Comparison of ENCODE assay signal across 11 cellular contexts in the genomic region with DNA sequence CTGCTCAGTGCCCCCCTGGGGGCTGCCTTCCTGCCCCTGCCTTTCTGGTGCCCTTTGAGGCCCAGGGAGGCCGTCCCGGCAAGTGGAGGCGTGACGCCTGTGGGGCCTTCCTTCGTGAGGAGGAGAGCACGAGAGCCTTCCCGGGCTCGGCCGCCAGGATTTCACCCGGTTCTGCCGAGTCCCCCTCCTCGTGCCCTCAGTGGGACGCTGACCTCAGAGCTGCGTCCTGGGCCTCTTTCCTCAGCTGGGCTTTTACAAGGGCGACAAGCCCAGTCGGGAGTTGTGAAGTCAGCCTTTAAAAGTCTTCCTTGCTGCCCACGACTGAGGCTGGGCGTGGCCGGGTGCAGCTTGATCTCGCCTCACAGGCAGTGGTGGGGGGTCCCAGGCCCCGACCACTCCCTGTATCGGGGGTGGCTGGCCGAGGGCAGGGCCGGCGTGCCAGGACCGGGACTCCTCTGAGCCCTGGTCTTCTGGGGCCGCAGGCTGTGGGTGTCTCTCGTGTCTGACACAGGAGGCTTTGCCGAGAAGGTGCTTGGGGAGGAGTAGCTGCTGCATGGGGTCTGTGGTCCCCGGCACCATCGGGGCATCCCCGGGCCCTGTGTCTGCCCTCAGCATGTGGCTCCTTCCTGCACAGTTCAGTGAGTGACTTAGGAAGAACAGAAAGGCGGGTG. TPM values are rescaled to one million over a fixed set of nuclear protein-coding genes. Genes with fewer than 3 reads are reported as not detected.
DNase-seq lines count a peak whose midpoint lies in the region; ATAC-seq and TF ChIP-seq lines count a peak whose summit lies in the region.
"Had no signal": no experiment of that assay in that cellular context is flagged by ENCODE, and none has a peak within 500 bp of the region (broad histone marks: within the 10 kb centered on the region; RNA-seq: fewer than 3 reads in every experiment).

No MANE protein-coding gene starts in this region.

- no peak overlapping the region for H3K4me3 ChIP-seq in HUES6 (ENCODE audit: low read depth, low read length)
- peak overlapping the region in 3 of 59 donors; percentile 7 to 23 (median 10) for H3K4me3 ChIP-seq in dorsolateral prefrontal cortex
- peak overlapping the region in 1 of 2 experiments; percentile 43 for H3K4me3 ChIP-seq in mesenchymal stem cell (ENCODE audit: insufficient read depth in 1 of 2, low read depth in 1 of 2, low read length in 2 of 2)
- no peak overlapping the region for H3K4me3 ChIP-seq in HAP-1

- H2BK120ac ChIP-seq in mesenchymal stem cell (ENCODE audit: low read depth, low read length): peak overlapping the region; percentile 97

- peaks cover 6% of the 10 kb centered on the region; the same call in 1 of the 2 replicates for H3K9me3 ChIP-seq in HUES6 (ENCODE audit: control insufficient read depth, insufficient read depth, low read depth, low read length)
- H3K9me3 ChIP-seq in mesenchymal stem cell (ENCODE audit: control insufficient read depth, low read length): no peaks in the 10 kb centered on the region
- H3K9me3 ChIP-seq in HAP-1: no peaks in the 10 kb centered on the region

- peak overlapping the region; percentile 55 to 88 for H3K4ac ChIP-seq in mesenchymal stem cell (ENCODE audit: low read depth in 1 of 2, low read length in 2 of 2)

- H2BK5ac ChIP-seq in mesenchymal stem cell (ENCODE audit: low read depth, low read length, poor library complexity, severe bottlenecking): no peak overlapping the region

- peak overlapping the region in 1 of 2 experiments; percentile 81 for H3K23ac ChIP-seq in mesenchymal stem cell (ENCODE audit: low read length in 2 of 2)

- H3K4me2 ChIP-seq in mesenchymal stem cell (ENCODE audit: low read length, poor library complexity, severe bottlenecking): no peak overlapping the region

- WGBS in mesenchymal stem cell: 69% methylated on average over 33 of the region's 33 CpGs

- H3K9ac ChIP-seq in HUES6 (ENCODE audit: low read length) (no peak overlapping the region), mesenchymal stem cell (ENCODE audit: low read length) (peak overlapping the region; percentile 80)

- peak overlapping the region; percentile 92 to 94 for H3K18ac ChIP-seq in mesenchymal stem cell (ENCODE audit: low read depth in 1 of 2, low read length in 2 of 2)

- no peak for TF ChIP-seq CTCF in dorsolateral prefrontal cortex (IDR thresholded peaks at IDR 0.05 in 54 of 56, conservative IDR thresholded peaks at IDR 0.05 in 2 of 56; ENCODE audit: low read depth in 1 of 56, partially characterized antibody in 56 of 56)

- DNase-seq in dorsolateral prefrontal cortex (no peak), mesenchymal stem cell (peak; percentile 70), HAP-1 (ENCODE audit: low spot score in 2 of 2) (no peak), activated gamma-delta T cell treated with Interleukin-2 at 50 U/mL for 16 hours (no peak), KG1 (lab: John Stamatoyannopoulos, UW) (no peak)
- DNase-seq: endodermal cell; NCI-H1092; stimulated activated naive CD8-positive, alpha-beta T cell treated with anti-CD3 and anti-CD28 coated beads, Interleukin-15, amount 100 ng/mL, for 72 hours had no signal

- H2BK15ac ChIP-seq in mesenchymal stem cell (ENCODE audit: low read depth, poor library complexity, severe bottlenecking): peak overlapping the region; percentile 34

- peak overlapping the region in 1 of 2 experiments; percentile 76 for H3K14ac ChIP-seq in mesenchymal stem cell (ENCODE audit: low read length in 2 of 2)

- intact Hi-C loops in dorsolateral prefrontal cortex (cut with DNase I): no loop called here

- H4K91ac ChIP-seq in mesenchymal stem cell (ENCODE audit: low read length): peak overlapping the region; percentile 99

- H2BK12ac ChIP-seq in mesenchymal stem cell (ENCODE audit: low read length in 2 of 2): peak overlapping the region; percentile 75 to 95

- peak overlapping the region; percentile 95 for H4K8ac ChIP-seq in mesenchymal stem cell (ENCODE audit: low read length)

- H3K27me3 ChIP-seq in HUES6 (ENCODE audit: control insufficient read depth, insufficient read depth, low read length): no peaks in the 10 kb centered on the region
- H3K27me3 ChIP-seq in dorsolateral prefrontal cortex: no peaks in the 10 kb centered on the region
- H3K27me3 ChIP-seq in mesenchymal stem cell (ENCODE audit: control insufficient read depth in 1 of 2, insufficient read depth in 1 of 2, low read length in 2 of 2): no peaks in the 10 kb centered on the region
- H3K27me3 ChIP-seq in HAP-1 (ENCODE audit: low read depth): no peaks in the 10 kb centered on the region

- H3K36me3 ChIP-seq in HUES6 (ENCODE audit: control insufficient read depth, insufficient read depth, low read length) (peaks cover 6% of the 10 kb centered on the region; the same call in 1 of the 2 replicates), mesenchymal stem cell (ENCODE audit: control insufficient read depth in 1 of 2, insufficient read depth in 2 of 2, low read depth in 1 of 2, low read length in 2 of 2) (peaks cover 19 to 37% of the 10 kb centered on the region in 2 experiments), HAP-1 (replicated peaks) (no peaks in the 10 kb centered on the region)

- H3K4me1 ChIP-seq in HUES6 (ENCODE audit: control insufficient read depth, insufficient read depth, low read length) (peaks cover 6% of the 10 kb centered on the region; the same call in 1 of the 2 replicates), mesenchymal stem cell (ENCODE audit: control insufficient read depth, insufficient read depth, low read depth, low read length) (peaks cover 52% of the 10 kb centered on the region), HAP-1 (no peaks in the 10 kb centered on the region)

- H2AK5ac ChIP-seq in mesenchymal stem cell (ENCODE audit: low read length, severe bottlenecking): no peak overlapping the region

- no peak for ATAC-seq in SK-N-SH treated with all-trans-retinoic acid at 6 μM for 48 hours
- ATAC-seq: stimulated activated naive CD8-positive, alpha-beta T cell treated with anti-CD3 and anti-CD28 coated beads, Interleukin-15, amount 100 ng/mL, for 72 hours had no signal

- in situ Hi-C loops in HAP-1 (cut with MboI; ENCODE audit: low sequenced_read_pairs): no loop called here

- H3K27ac ChIP-seq in HUES6 (ENCODE audit: low read depth, low read length) (0 out of 2 replicates have a peak overlapping the region, but pooled peaks have one; percentile 54), dorsolateral prefrontal cortex (peak overlapping the region in 52 of 59 donors; percentile 7 to 89 (median 72)), mesenchymal stem cell (ENCODE audit: low read length, poor library complexity, severe bottlenecking) (no peak overlapping the region), temporal lobe (ENCODE audit: low read depth, low read length) (peak overlapping the region; percentile 44)

- no peak overlapping the region for H2AFZ ChIP-seq in mesenchymal stem cell (ENCODE audit: low read depth, low read length)

- H3K79me1 ChIP-seq in mesenchymal stem cell (replicated peaks; ENCODE audit: low read length, poor library complexity, severe bottlenecking): peaks cover 16% of the 10 kb centered on the region

TF ChIP-seq in SK-N-SH treated with all-trans-retinoic acid at 6 μM for 48 hours, 23 proteins besides CTCF, POLR2A, EP300 and RAD21 (continues in another document):
- TF ChIP-seq, protein P1, sequence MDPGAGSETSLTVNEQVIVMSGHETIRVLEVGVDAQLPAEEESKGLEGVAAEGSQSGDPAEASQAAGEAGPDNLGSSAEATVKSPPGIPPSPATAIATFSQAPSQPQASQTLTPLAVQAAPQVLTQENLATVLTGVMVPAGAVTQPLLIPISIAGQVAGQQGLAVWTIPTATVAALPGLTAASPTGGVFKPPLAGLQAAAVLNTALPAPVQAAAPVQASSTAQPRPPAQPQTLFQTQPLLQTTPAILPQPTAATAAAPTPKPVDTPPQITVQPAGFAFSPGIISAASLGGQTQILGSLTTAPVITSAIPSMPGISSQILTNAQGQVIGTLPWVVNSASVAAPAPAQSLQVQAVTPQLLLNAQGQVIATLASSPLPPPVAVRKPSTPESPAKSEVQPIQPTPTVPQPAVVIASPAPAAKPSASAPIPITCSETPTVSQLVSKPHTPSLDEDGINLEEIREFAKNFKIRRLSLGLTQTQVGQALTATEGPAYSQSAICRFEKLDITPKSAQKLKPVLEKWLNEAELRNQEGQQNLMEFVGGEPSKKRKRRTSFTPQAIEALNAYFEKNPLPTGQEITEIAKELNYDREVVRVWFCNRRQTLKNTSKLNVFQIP (CRISPR knock-in tag; IDR thresholded peaks at IDR 0.05; ENCODE audit: borderline replicate concordance, low read depth): no peak
- TF ChIP-seq, protein P2, sequence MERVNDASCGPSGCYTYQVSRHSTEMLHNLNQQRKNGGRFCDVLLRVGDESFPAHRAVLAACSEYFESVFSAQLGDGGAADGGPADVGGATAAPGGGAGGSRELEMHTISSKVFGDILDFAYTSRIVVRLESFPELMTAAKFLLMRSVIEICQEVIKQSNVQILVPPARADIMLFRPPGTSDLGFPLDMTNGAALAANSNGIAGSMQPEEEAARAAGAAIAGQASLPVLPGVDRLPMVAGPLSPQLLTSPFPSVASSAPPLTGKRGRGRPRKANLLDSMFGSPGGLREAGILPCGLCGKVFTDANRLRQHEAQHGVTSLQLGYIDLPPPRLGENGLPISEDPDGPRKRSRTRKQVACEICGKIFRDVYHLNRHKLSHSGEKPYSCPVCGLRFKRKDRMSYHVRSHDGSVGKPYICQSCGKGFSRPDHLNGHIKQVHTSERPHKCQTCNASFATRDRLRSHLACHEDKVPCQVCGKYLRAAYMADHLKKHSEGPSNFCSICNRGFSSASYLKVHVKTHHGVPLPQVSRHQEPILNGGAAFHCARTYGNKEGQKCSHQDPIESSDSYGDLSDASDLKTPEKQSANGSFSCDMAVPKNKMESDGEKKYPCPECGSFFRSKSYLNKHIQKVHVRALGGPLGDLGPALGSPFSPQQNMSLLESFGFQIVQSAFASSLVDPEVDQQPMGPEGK (CRISPR knock-in tag; IDR thresholded peaks at IDR 0.05; ENCODE audit: borderline replicate concordance): no peak

RNA-seq across cellular contexts. Expression of a gene that starts 41.8 kb away (rescaled TPM):
- total RNA-seq in dorsolateral prefrontal cortex (100 to 1,000 TPM in 6 of 120 experiments, 10 to 100 TPM in 114; 27.8 to 127 (median 45.4) TPM), temporal lobe (16.2 TPM)
- polyA plus RNA-seq in mesenchymal stem cell (2013, experiment 1 of 2): 56.3 TPM
- 57.5 TPM for polyA plus RNA-seq in mesenchymal stem cell (2013, experiment 2 of 2)

RNA-seq across cellular contexts. Expression of a gene that starts 55.8 kb away (rescaled TPM):
- total RNA-seq in dorsolateral prefrontal cortex (1 to 10 TPM in 2 of 120 experiments, under 1 TPM in 2, not detected in 116; 0.71 to 1.1 (median 0.97) TPM), temporal lobe (not detected)
- polyA plus RNA-seq in mesenchymal stem cell (2013, experiment 1 of 2): not detected
- not detected for polyA plus RNA-seq in mesenchymal stem cell (2013, experiment 2 of 2)
- total RNA-seq: endodermal cell had no signal
